In genomic region chr17:17303010-17303846, GRCh38 we compare ENCODE assay signal across 1 cellular context.
TF ChIP-seq lines count a peak whose summit lies in the region.

NT5M (plus strand) TSS chr17:17303373; CDS start chr17:17303551, 178 bp downstream.

TF ChIP-seq in HEK293, 187 proteins besides CTCF, POLR2A, EP300 and RAD21 (continued from another document):
- TF ChIP-seq ELK4 (IDR thresholded peaks at IDR 0.05; ENCODE audit: borderline replicate concordance, low read depth, low read length) (no peak), YY1 (tag by site-specific recombination; IDR thresholded peaks at IDR 0.05) (no peak), IKZF3 (tag by site-specific recombination; IDR thresholded peaks at IDR 0.05) (no peak), RBAK (tag by site-specific recombination; IDR thresholded peaks at IDR 0.05) (no peak), ZNF398 (tag by site-specific recombination; IDR thresholded peaks at IDR 0.05) (no peak), ZNF16 (tag by site-specific recombination; IDR thresholded peaks at IDR 0.05; ENCODE audit: low read depth) (no peak), SCRT2 (tag by site-specific recombination; IDR thresholded peaks at IDR 0.05) (no peak), PBX3 (CRISPR knock-in tag; IDR thresholded peaks at IDR 0.05) (peak; percentile 23; the same call in 1 of the 2 replicates), KLF8 (tag by site-specific recombination; IDR thresholded peaks at IDR 0.05) (peak; percentile 75; the same call in 1 of the 2 replicates), ZNF394 (tag by site-specific recombination; IDR thresholded peaks at IDR 0.05; ENCODE audit: borderline replicate concordance) (0 out of 2 replicates have a peak, but pooled peaks have one; percentile 21), SP7 (tag by site-specific recombination; IDR thresholded peaks at IDR 0.05) (0 out of 2 replicates have a peak, but pooled peaks have one; percentile 11), ZNF600 (tag by site-specific recombination; IDR thresholded peaks at IDR 0.05) (0 out of 2 replicates have a peak, but pooled peaks have one; percentile 43), ZNF169 (tag by site-specific recombination; IDR thresholded peaks at IDR 0.05) (no peak), ZNF366 (tag by site-specific recombination; conservative IDR thresholded peaks at IDR 0.05) (0 out of 2 replicates have a peak, but pooled peaks have one; percentile 16), ZNF335 (tag by site-specific recombination; conservative IDR thresholded peaks at IDR 0.05) (peak; percentile 84)
